In genomic region chr22:39087098-39087497, GRCh38 we compare ENCODE assay signal across 23 cellular contexts. TPM values are rescaled to one million over a fixed set of nuclear protein-coding genes. Genes with fewer than 3 reads are reported as not detected.
DNase-seq lines count a peak whose midpoint lies in the region; ATAC-seq, FAIRE-seq and TF ChIP-seq lines count a peak whose summit lies in the region.
"Had no signal": no experiment of that assay in that cellular context is flagged by ENCODE, and none has a peak within 500 bp of the region (broad histone marks: within the 10 kb centered on the region; RNA-seq: fewer than 3 reads in every experiment).

No MANE protein-coding gene starts in this region.

- peaks cover 0 to 2% of the 10 kb centered on the region in 2 experiments for H4K20me1 ChIP-seq in H1 (replicated peaks in 1 of 2; ENCODE audit: control insufficient read depth in 1 of 2, insufficient read depth in 2 of 2, low read length in 2 of 2)

- H4K5ac ChIP-seq in H1 (ENCODE audit: insufficient read length, low read depth, low read length) = no peak overlapping the region

- WGBS in H1 (ENCODE audit: extremely low coverage in 1 of 2, insufficient coverage in 1 of 2, insufficient read length in 1 of 2, insufficient replicate concordance in 2 of 2, low coverage in 1 of 2, low lambda C conversion rate in 2 of 2, missing lambda C conversion rate in 1 of 2), 2 experiments = 88% methylated on average over 3 of the region's 6 CpGs; no CpG with 5 or more reads in 1 of the 2 experiments

- H3K4me1 Mint-ChIP-seq in activated T-cell treated with anti-CD3 and anti-CD28 coated beads, Interleukin-2, amount 50 U/mL, for 24 hours (ENCODE audit: low read depth) = peaks cover 72% of the 10 kb centered on the region
- peaks cover 72% of the 10 kb centered on the region for H3K4me1 Mint-ChIP-seq in activated T-cell treated with anti-CD3 and anti-CD28 coated beads, Interleukin-2, amount 50 U/mL, for 4 hours (ENCODE audit: low read depth)
- peaks cover 34% of the 10 kb centered on the region for H3K4me1 Mint-ChIP-seq in T-helper 17 cell
- H3K4me1 Mint-ChIP-seq in stimulated activated memory B cell treated with anti-CD40 and anti-IgM and Interleukin-4, amounts not matched to agents 10 μg/mL and 1 μg/mL and 100 μg/mL, for 72 hours = peaks cover 61% of the 10 kb centered on the region

- no peak overlapping the region for H3K23ac ChIP-seq in H1 (ENCODE audit: insufficient read length)

- no peak overlapping the region for H3K4me3 Mint-ChIP-seq in activated T-cell treated with anti-CD3 and anti-CD28 coated beads, Interleukin-2, amount 50 U/mL, for 24 hours
- H3K4me3 Mint-ChIP-seq in activated T-cell treated with anti-CD3 and anti-CD28 coated beads, Interleukin-2, amount 50 U/mL, for 4 hours = no peak overlapping the region
- H3K4me3 Mint-ChIP-seq in T-helper 17 cell = no peak overlapping the region
- H3K4me3 Mint-ChIP-seq in stimulated activated memory B cell treated with anti-CD40 and anti-IgM and Interleukin-4, amounts not matched to agents 10 μg/mL and 1 μg/mL and 100 μg/mL, for 72 hours = no peak overlapping the region
- H3K4me3 Mint-ChIP-seq: WTC11 had no signal

- TF ChIP-seq CTCF in H1 (IDR thresholded peaks at IDR 0.05; ENCODE audit: control extremely low read depth in 1 of 3, insufficient read depth in 1 of 3, low read depth in 1 of 3, low read length in 3 of 3) = no peak
- TF ChIP-seq CTCF in A673 (conservative IDR thresholded peaks at IDR 0.05; ENCODE audit: low read depth, low read length) = no peak

- no peak for TF ChIP-seq POLR2A in H1 (IDR thresholded peaks at IDR 0.05; ENCODE audit: control extremely low read depth in 1 of 2, low read depth in 2 of 2, low read length in 2 of 2)

- H3K9ac ChIP-seq in H1 (replicated peaks in 1 of 4; ENCODE audit: extremely low read depth in 1 of 4, low read depth in 3 of 4, low read length in 3 of 4) = no peak overlapping the region

- no peak overlapping the region for H2BK120ac ChIP-seq in H1 (replicated peaks; ENCODE audit: low read depth, low read length)

- H2AK5ac ChIP-seq in H1 (ENCODE audit: low read depth, low read length) = no peak overlapping the region

- no peak overlapping the region for H2BK20ac ChIP-seq in H1 (ENCODE audit: low read length)

- no peak for ATAC-seq in activated T-cell treated with anti-CD3 and anti-CD28 coated beads, Interleukin-2, amount 50 U/mL, for 4 hours
- ATAC-seq in T-helper 17 cell (no peak), GM18519 (IDR thresholded peaks at IDR 0.05; ENCODE audit: low FRiP score, unreplicated experiment) (no peak)
- no peak for ATAC-seq in stimulated activated memory B cell treated with anti-CD40 and anti-IgM and Interleukin-4, amounts not matched to agents 10 μg/mL and 1 μg/mL and 100 μg/mL, for 72 hours

- H4K8ac ChIP-seq in H1 (ENCODE audit: extremely low read depth, insufficient read depth, low read length) = no peak overlapping the region

- TF ChIP-seq EP300 in H1 (IDR thresholded peaks at IDR 0.05; ENCODE audit: borderline replicate concordance in 1 of 2, low read depth in 2 of 2, low read length in 2 of 2) = no peak

- H3K4me3 ChIP-seq in H1 (ENCODE audit: extremely low read depth in 1 of 4, insufficient read depth in 2 of 4, low read depth in 3 of 4, low read length in 4 of 4) (no peak overlapping the region), A673 (ENCODE audit: low read depth, low read length, poor library complexity, severe bottlenecking) (no peak overlapping the region)
- H3K4me3 ChIP-seq: right atrium auricular region, upper lobe of right lung had no signal

- TF ChIP-seq RAD21 in H1 (IDR thresholded peaks at IDR 0.05 in 1 of 2, conservative IDR thresholded peaks at IDR 0.05 in 1 of 2; ENCODE audit: low read depth in 2 of 2, low read length in 2 of 2) = no peak

- H3K27ac Mint-ChIP-seq in activated T-cell treated with anti-CD3 and anti-CD28 coated beads, Interleukin-2, amount 50 U/mL, for 24 hours = peak overlapping the region; percentile 64
- peak overlapping the region; percentile 98 for H3K27ac Mint-ChIP-seq in T-helper 17 cell
- peak overlapping the region; percentile 2 for H3K27ac Mint-ChIP-seq in stimulated activated memory B cell treated with anti-CD40 and anti-IgM and Interleukin-4, amounts not matched to agents 10 μg/mL and 1 μg/mL and 100 μg/mL, for 72 hours
- H3K27ac Mint-ChIP-seq: WTC11 had no signal

- peak overlapping the region; percentile 35; the same call in 1 of the 2 replicates for H2BK5ac ChIP-seq in H1 (ENCODE audit: low read depth, low read length)

- H3K27me3 Mint-ChIP-seq in activated T-cell treated with anti-CD3 and anti-CD28 coated beads, Interleukin-2, amount 50 U/mL, for 24 hours = no peaks in the 10 kb centered on the region
- no peaks in the 10 kb centered on the region for H3K27me3 Mint-ChIP-seq in activated T-cell treated with anti-CD3 and anti-CD28 coated beads, Interleukin-2, amount 50 U/mL, for 4 hours (ENCODE audit: low read depth)
- H3K27me3 Mint-ChIP-seq in T-helper 17 cell = no peaks in the 10 kb centered on the region
- no peaks in the 10 kb centered on the region for H3K27me3 Mint-ChIP-seq in stimulated activated memory B cell treated with anti-CD40 and anti-IgM and Interleukin-4, amounts not matched to agents 10 μg/mL and 1 μg/mL and 100 μg/mL, for 72 hours
- H3K27me3 Mint-ChIP-seq: IgD-negative memory B cell had no signal

- peak overlapping the region; percentile 19; the same call in 1 of the 2 replicates for H3K18ac ChIP-seq in H1 (ENCODE audit: extremely low read depth, low read length)

- H3K27ac ChIP-seq in H1 (ENCODE audit: low read depth, low read length) = no peak overlapping the region
- H3K27ac ChIP-seq in A673 (ENCODE audit: low read depth, low read length, poor library complexity, severe bottlenecking) = no peak overlapping the region
- H3K27ac ChIP-seq: right atrium auricular region, upper lobe of right lung had no signal

- no peak overlapping the region for H3K14ac ChIP-seq in H1 (ENCODE audit: insufficient read length)

- H2AFZ ChIP-seq in H1 (ENCODE audit: low read length) = no peak overlapping the region

- H3K27me3 ChIP-seq in H1 (replicated peaks in 1 of 4; ENCODE audit: control insufficient read depth in 3 of 4, extremely low read depth in 1 of 4, insufficient read depth in 3 of 4, low read length in 3 of 4) (peaks cover 0 to 2% (median 0%) of the 10 kb centered on the region in 4 experiments; a peak in 2 of 7 replicates), A673 (replicated peaks; ENCODE audit: insufficient read depth, low read depth, low read length, poor library complexity) (no peaks in the 10 kb centered on the region)
- H3K27me3 ChIP-seq: right atrium auricular region, upper lobe of right lung had no signal

- peaks cover 2% of the 10 kb centered on the region; the same call in 1 of the 2 replicates for H3K23me2 ChIP-seq in H1 (ENCODE audit: low read depth, low read length)

- intact Hi-C loops in A673 (cut with micrococcal nuclease; ENCODE audit: unreplicated experiment) = no loop called here

- H3K4ac ChIP-seq in H1 (replicated peaks; ENCODE audit: insufficient read length, low read depth, low read length) = no peak overlapping the region

- no peaks in the 10 kb centered on the region for H3K79me2 ChIP-seq in H1 (ENCODE audit: control insufficient read depth in 1 of 2, insufficient read depth in 2 of 2, low read length in 2 of 2)

- no peak overlapping the region for H3K56ac ChIP-seq in H1 (replicated peaks; ENCODE audit: insufficient read length, low read depth, low read length)

- no TSS peak for BruUV-seq in A673 (replicated peaks; lab: Mats Ljungman, UMichigan)

- POLR2A ChIA-PET in H1 (lab: Charles Lee; ENCODE audit: partially characterized antibody) = no interaction called here
- POLR2A ChIA-PET in A673 (lab: Charles Lee; ENCODE audit: low non-redundant PET) = no interaction called here

- H3K9me3 ChIP-seq in T-helper 17 cell (ENCODE audit: control insufficient read depth, low read length, poor library complexity, severe bottlenecking) (no peaks in the 10 kb centered on the region), H1 (ENCODE audit: insufficient read depth in 2 of 2, low read depth in 1 of 2, low read length in 1 of 2) (no peaks in the 10 kb centered on the region), A673 (ENCODE audit: low read depth, low read length, poor library complexity, severe bottlenecking) (no peaks in the 10 kb centered on the region)
- H3K9me3 ChIP-seq: right atrium auricular region, upper lobe of right lung had no signal

- no peaks in the 10 kb centered on the region for H3K9me3 Mint-ChIP-seq in activated T-cell treated with anti-CD3 and anti-CD28 coated beads, Interleukin-2, amount 50 U/mL, for 24 hours
- no peaks in the 10 kb centered on the region for H3K9me3 Mint-ChIP-seq in activated T-cell treated with anti-CD3 and anti-CD28 coated beads, Interleukin-2, amount 50 U/mL, for 4 hours
- H3K9me3 Mint-ChIP-seq in stimulated activated memory B cell treated with anti-CD40 and anti-IgM and Interleukin-4, amounts not matched to agents 10 μg/mL and 1 μg/mL and 100 μg/mL, for 72 hours = no peaks in the 10 kb centered on the region
- H3K9me3 Mint-ChIP-seq: IgD-negative memory B cell, WTC11 had no signal

- H2BK15ac ChIP-seq in H1 (ENCODE audit: low read length) = 0 out of 2 replicates have a peak overlapping the region, but pooled peaks have one; percentile 61

- H2BK12ac ChIP-seq in H1 (ENCODE audit: low read depth, low read length) = no peak overlapping the region

- FAIRE-seq in H1 (lab: Jason Lieb, UNC) = no peak

- H3K79me1 ChIP-seq in H1 (ENCODE audit: low read depth, low read length) = no peaks in the 10 kb centered on the region

- H3K36me3 ChIP-seq in H1 (ENCODE audit: control insufficient read depth in 2 of 4, insufficient read depth in 4 of 4, low read length in 3 of 4) (no peaks in the 10 kb centered on the region), A673 (ENCODE audit: insufficient read depth, low read length, poor library complexity, severe bottlenecking) (no peaks in the 10 kb centered on the region)
- H3K36me3 ChIP-seq: right atrium auricular region, upper lobe of right lung had no signal

- CTCF ChIA-PET in H1 (lab: Charles Lee; ENCODE audit: partially characterized antibody) (no interaction called here), A673 (lab: Charles Lee) (no interaction called here)

- no peak overlapping the region for H3K4me2 ChIP-seq in H1 (ENCODE audit: insufficient read depth in 1 of 2, low read depth in 2 of 2, low read length in 2 of 2)

- no peak for DNase-seq in activated T-cell treated with anti-CD3 and anti-CD28 coated beads, Interleukin-2, amount 50 U/mL, for 24 hours
- no peak for DNase-seq in activated T-cell treated with anti-CD3 and anti-CD28 coated beads, Interleukin-2, amount 50 U/mL, for 4 hours
- DNase-seq in T-helper 17 cell (no peak), H1 (ENCODE audit: low read depth in 1 of 2, low spot score in 2 of 2) (no peak), A673 (ENCODE audit: low spot score) (no peak), NCI-H146 (lab: John Stamatoyannopoulos, UW) (no peak)
- DNase-seq: activated effector memory CD4-positive, alpha-beta T cell treated with anti-CD3 and anti-CD28 coated beads, Interleukin-2, amount 50 U/mL, for 16 hours; DMS 273 treated with DMSO at 0.1 percent for 48 hours; NCI-H2081 treated with DMSO at 0.1 percent for 48 hours; NK-92 treated with Interleukin-12 subunit alpha and Interleukin-12 subunit beta, amount 100 ng/mL, for 24 hours; T-helper 9 cell; upper lobe of right lung had no signal

- H3K4me1 ChIP-seq in H1 (replicated peaks in 1 of 4; ENCODE audit: control insufficient read depth in 3 of 4, insufficient read depth in 4 of 4, low read length in 3 of 4) = peaks cover 0 to 9% (median 6%) of the 10 kb centered on the region in 4 experiments; a peak in 6 of 7 replicates
- no peaks in the 10 kb centered on the region for H3K4me1 ChIP-seq in A673 (ENCODE audit: insufficient read depth, low read length, poor library complexity, severe bottlenecking)
- H3K4me1 ChIP-seq: right atrium auricular region, upper lobe of right lung had no signal

- H3K36me3 Mint-ChIP-seq in activated T-cell treated with anti-CD3 and anti-CD28 coated beads, Interleukin-2, amount 50 U/mL, for 24 hours (ENCODE audit: low read depth) = peaks cover 30% of the 10 kb centered on the region
- H3K36me3 Mint-ChIP-seq in activated T-cell treated with anti-CD3 and anti-CD28 coated beads, Interleukin-2, amount 50 U/mL, for 4 hours (ENCODE audit: insufficient read depth) = peaks cover 6% of the 10 kb centered on the region
- peaks cover 5% of the 10 kb centered on the region for H3K36me3 Mint-ChIP-seq in T-helper 17 cell (ENCODE audit: low read depth)
- H3K36me3 Mint-ChIP-seq in stimulated activated memory B cell treated with anti-CD40 and anti-IgM and Interleukin-4, amounts not matched to agents 10 μg/mL and 1 μg/mL and 100 μg/mL, for 72 hours = peaks cover 39% of the 10 kb centered on the region
- H3K36me3 Mint-ChIP-seq: WTC11 had no signal

- H4K91ac ChIP-seq in H1 (replicated peaks; ENCODE audit: insufficient read length, low read length) = no peak overlapping the region

RNA-seq across cellular contexts. Expression of gene APOBEC3H, which starts 9.9 kb away (rescaled TPM):
- under 1 TPM in 2 of 3 donors, not detected in 1; 0.79 to 0.82 TPM for total RNA-seq in activated T-cell treated with anti-CD3 and anti-CD28 coated beads, Interleukin-2, amount 50 U/mL, for 4 hours
- total RNA-seq in T-helper 17 cell = 1 to 10 TPM; 1.4 to 4.4 TPM
- 0.47 and 0.48 TPM in 2 replicates for total RNA-seq in H1 (2021; fragmentation: NEBNext Ultra II Directional; extraction: Animal tissue kit (Norgen Biotek cat#: 25700))
- 0.52 and 0.56 TPM in 2 replicates for polyA plus RNA-seq in H1 (2011; rRNA removed)
- 0.45 TPM for polyA plus RNA-seq in H1 (2011; cell fraction: cytosol; rRNA removed)
- polyA plus RNA-seq in H1 (2011; cell fraction: nucleus; rRNA removed) = 0.58 TPM
- 0.44 to 1.3 TPM (median 0.92 TPM) in 3 of 4 replicates, not detected in the other for polyA plus RNA-seq in H1 (2012, experiment 1 of 2)
- 0.63 TPM for polyA plus RNA-seq in H1 (2012, experiment 2 of 2)
- polyA plus RNA-seq in H1 (2013, experiment 1 of 2) = 0.65 TPM
- polyA plus RNA-seq in H1 (2013, experiment 2 of 2) = 0.66 TPM
- 1.4 and 1.8 TPM in 2 replicates for polyA minus RNA-seq in H1 (2011; rRNA and poly(A)+ RNA removed)
- polyA minus RNA-seq in H1 (2011; cell fraction: cytosol; rRNA and poly(A)+ RNA removed) = not detected
- not detected for polyA minus RNA-seq in H1 (2011; cell fraction: nucleus; rRNA and poly(A)+ RNA removed)
- total RNA-seq in A673 (2021) = not detected in 2 replicates
- total RNA-seq: glomerular endothelial cell, kidney epithelial cell, lung microvascular endothelial cell, osteocyte, RPMI7951, subcutaneous adipose tissue had no signal

RNA-seq across cellular contexts. Expression of gene APOBEC3G, which starts 10.0 kb away (rescaled TPM):
- 10 to 100 TPM; 23.4 to 51.5 (median 39.1) TPM for total RNA-seq in activated T-cell treated with anti-CD3 and anti-CD28 coated beads, Interleukin-2, amount 50 U/mL, for 4 hours
- 10 to 100 TPM; 21.5 to 24.6 TPM for total RNA-seq in T-helper 17 cell
- total RNA-seq in H1 (2021; fragmentation: NEBNext Ultra II Directional; extraction: Animal tissue kit (Norgen Biotek cat#: 25700)) = 0.94 and 2.0 TPM in 2 replicates
- polyA plus RNA-seq in H1 (2011; rRNA removed) = 1.7 and 2.5 TPM in 2 replicates
- 2.3 TPM for polyA plus RNA-seq in H1 (2011; cell fraction: cytosol; rRNA removed)
- polyA plus RNA-seq in H1 (2011; cell fraction: nucleus; rRNA removed) = 2.7 TPM
- polyA plus RNA-seq in H1 (2012, experiment 1 of 2) = 0.74 to 1.8 TPM (median 1.5 TPM) in 4 replicates
- 1.3 TPM for polyA plus RNA-seq in H1 (2012, experiment 2 of 2)
- polyA plus RNA-seq in H1 (2013, experiment 1 of 2) = 1.2 TPM
- 1.1 TPM for polyA plus RNA-seq in H1 (2013, experiment 2 of 2)
- 2.6 and 2.7 TPM in 2 replicates for polyA minus RNA-seq in H1 (2011; rRNA and poly(A)+ RNA removed)
- 1.5 TPM for polyA minus RNA-seq in H1 (2011; cell fraction: cytosol; rRNA and poly(A)+ RNA removed)
- 2.7 TPM for polyA minus RNA-seq in H1 (2011; cell fraction: nucleus; rRNA and poly(A)+ RNA removed)
- 2.5 and 3.2 TPM in 2 replicates for total RNA-seq in A673 (2021)

RNA-seq across cellular contexts. Expression of gene APOBEC3F, which starts 46.4 kb away (rescaled TPM):
- 10 to 100 TPM in 1 of 3 donors, 1 to 10 TPM in 2; 8.3 to 12.3 (median 8.7) TPM for total RNA-seq in activated T-cell treated with anti-CD3 and anti-CD28 coated beads, Interleukin-2, amount 50 U/mL, for 4 hours
- total RNA-seq in T-helper 17 cell (10 to 100 TPM; 11.7 to 13.5 TPM), A673 (2021) (4.5 and 6.6 TPM in 2 replicates)
- 7.3 and 9.7 TPM in 2 replicates for total RNA-seq in H1 (2021; fragmentation: NEBNext Ultra II Directional; extraction: Animal tissue kit (Norgen Biotek cat#: 25700))
- polyA plus RNA-seq in H1 (2011; rRNA removed) = 4.0 and 5.5 TPM in 2 replicates
- polyA plus RNA-seq in H1 (2011; cell fraction: cytosol; rRNA removed) = 3.1 TPM
- polyA plus RNA-seq in H1 (2011; cell fraction: nucleus; rRNA removed) = 4.0 TPM
- 3.8 to 5.7 TPM (median 4.8 TPM) in 4 replicates for polyA plus RNA-seq in H1 (2012, experiment 1 of 2)
- polyA plus RNA-seq in H1 (2012, experiment 2 of 2) = 2.6 TPM
- polyA plus RNA-seq in H1 (2013, experiment 1 of 2) = 4.7 TPM
- polyA plus RNA-seq in H1 (2013, experiment 2 of 2) = 4.7 TPM
- polyA minus RNA-seq in H1 (2011; rRNA and poly(A)+ RNA removed) = 6.5 and 6.8 TPM in 2 replicates
- 5.7 TPM for polyA minus RNA-seq in H1 (2011; cell fraction: cytosol; rRNA and poly(A)+ RNA removed)
- polyA minus RNA-seq in H1 (2011; cell fraction: nucleus; rRNA and poly(A)+ RNA removed) = 4.4 TPM

Comparison
In these comparisons a context has a peak if more than half of its experiments do, and no peak if none do; other contexts are left out.
1. H3K27ac Mint-ChIP-seq: peak in every context shown above with its lines; median percentile 98 in T-helper 17 cell; 64 in activated T-cell treated with anti-CD3 and anti-CD28 coated beads, Interleukin-2, amount 50 U/mL, for 24 hours; 2 in stimulated activated memory B cell treated with anti-CD40 and anti-IgM and Interleukin-4, amounts not matched to agents 10 μg/mL and 1 μg/mL and 100 μg/mL, for 72 hours.